10 cellular contexts compared by ENCODE assay signal in genomic region chr1:155933591-155934096, GRCh38. TPM values are rescaled to one million over a fixed set of nuclear protein-coding genes. Genes with fewer than 3 reads are reported as not detected.
DNase-seq lines count a peak whose midpoint lies in the region; ATAC-seq and TF ChIP-seq lines count a peak whose summit lies in the region.
"Had no signal": no experiment of that assay in that cellular context is flagged by ENCODE, and none has a peak within 500 bp of the region (broad histone marks: within the 10 kb centered on the region; RNA-seq: fewer than 3 reads in every experiment).

No MANE protein-coding gene starts in this region.

- H3K27me3 Mint-ChIP-seq in HFFc6 (ENCODE audit: insufficient read depth): peaks cover 2% of the 10 kb centered on the region; the same call in 1 of the 2 replicates

- no peaks in the 10 kb centered on the region for H3K27me3 ChIP-seq in esophagus squamous epithelium
- no peaks in the 10 kb centered on the region for H3K27me3 ChIP-seq in psoas muscle (ENCODE audit: insufficient read depth in 3 of 3, low read length in 2 of 3)

- no peaks in the 10 kb centered on the region for H3K9me3 Mint-ChIP-seq in HFFc6

- H3K4me3 ChIP-seq in NB4 (ENCODE audit: low read depth, low read length): peak overlapping the region; percentile 99
- H3K4me3 ChIP-seq in esophagus squamous epithelium: peak overlapping the region; percentile 48 to 98 (median 82)
- H3K4me3 ChIP-seq in psoas muscle: peak overlapping the region; percentile 83

- H3K36me3 ChIP-seq in esophagus squamous epithelium (peaks cover 0 to 48% (median 21%) of the 10 kb centered on the region in 3 donors), psoas muscle (ENCODE audit: insufficient read depth in 1 of 2, low read depth in 1 of 2) (peaks cover 8 to 51% of the 10 kb centered on the region in 2 donors)

- no peak overlapping the region for H3K27ac Mint-ChIP-seq in HFFc6

- WGBS in esophagus squamous epithelium, 2 donors: 1 to 2% methylated on average over 10 of the region's 10 CpGs
- WGBS in psoas muscle, 3 donors: 2 to 4% (median 2%) methylated on average over 9 to 10 of the region's 10 CpGs

- TF ChIP-seq CTCF in NB4 (IDR thresholded peaks at IDR 0.05; ENCODE audit: low read depth, low read length) (no peak), esophagus squamous epithelium (IDR thresholded peaks at IDR 0.05) (no peak), psoas muscle (IDR thresholded peaks at IDR 0.05) (no peak), HFFc6 (IDR thresholded peaks at IDR 0.05) (no peak)

- intact Hi-C loops in esophagus squamous epithelium (cut with DNase I) (loop anchor here (10.0 kb wide), 1 partner anchor 121 kb away; the partner anchor contains the start of genes LAMTOR2 and UBQLN4), psoas muscle (cut with DNase I) (no loop called here)

- peaks cover 51% of the 10 kb centered on the region for H3K4me1 Mint-ChIP-seq in HFFc6 (ENCODE audit: low read depth)

- no peak overlapping the region for H3K4me3 Mint-ChIP-seq in HFFc6

- peak in 2 of 4 donors; percentile 13 to 19 for ATAC-seq in psoas muscle
- ATAC-seq in activated CD4-positive, CD25-positive, alpha-beta regulatory T cell treated with anti-CD3 and anti-CD28 coated beads, Interleukin-2, amount 50 U/mL, for 24 hours: no peak
- no peak for ATAC-seq in HG03045 (IDR thresholded peaks at IDR 0.05; ENCODE audit: unreplicated experiment)

- H3K9me3 ChIP-seq in esophagus squamous epithelium (no peaks in the 10 kb centered on the region), psoas muscle (no peaks in the 10 kb centered on the region)

- DNase-seq in ELF-1 (ENCODE audit: low read depth, low spot score) (peak; percentile 30), NB4 (ENCODE audit: low read depth) (peak; percentile 39), esophagus squamous epithelium (lab: John Stamatoyannopoulos, UW) (no peak), psoas muscle (no peak), HFFc6 (no peak)
- no peak for DNase-seq in effector CD4-positive, alpha-beta T cell

- H3K27ac ChIP-seq in esophagus squamous epithelium (peak overlapping the region; percentile 93 to 98 (median 94)), psoas muscle (peak overlapping the region; percentile 97)

- TF ChIP-seq POLR2A in NB4 (IDR thresholded peaks at IDR 0.05; ENCODE audit: extremely low read depth, insufficient read length) (no peak), esophagus squamous epithelium (IDR thresholded peaks at IDR 0.05) (no peak)

- H3K36me3 Mint-ChIP-seq in HFFc6 (ENCODE audit: low read depth): peaks cover 30% of the 10 kb centered on the region

- peaks cover 22 to 66% (median 45%) of the 10 kb centered on the region in 3 donors for H3K4me1 ChIP-seq in esophagus squamous epithelium
- peaks cover 36% of the 10 kb centered on the region for H3K4me1 ChIP-seq in psoas muscle

RNA-seq across cellular contexts. Expression of gene KHDC4, which starts 0.6 kb away (rescaled TPM):
- total RNA-seq in esophagus squamous epithelium (10 to 100 TPM; 12.4 to 48.1 (median 33.9) TPM), psoas muscle (10 to 100 TPM; 16.4 to 26.1 (median 23.1) TPM)
- 10 to 100 TPM; 11.0 to 33.1 (median 11.2) TPM for polyA plus RNA-seq in psoas muscle
- total RNA-seq in HFFc6 (2021; fragmentation: NEBNext Ultra II Directional; extraction: Animal tissue kit (Norgen Biotek cat#: 25700)): 10 to 100 TPM; 22.6 to 26.1 (median 23.5) TPM

RNA-seq across cellular contexts. Expression of gene RXFP4, which starts 7.8 kb away (rescaled TPM):
- total RNA-seq in esophagus squamous epithelium (not detected), psoas muscle (not detected)
- not detected for polyA plus RNA-seq in psoas muscle
- not detected for total RNA-seq in HFFc6 (2021; fragmentation: NEBNext Ultra II Directional; extraction: Animal tissue kit (Norgen Biotek cat#: 25700))
- total RNA-seq: glomerular endothelial cell, subcutaneous adipose tissue had no signal

RNA-seq across cellular contexts. Expression of gene RIT1, which starts 22.5 kb away (rescaled TPM):
- total RNA-seq in esophagus squamous epithelium (10 to 100 TPM; 35.3 to 55.4 (median 42.6) TPM), psoas muscle (10 to 100 TPM; 11.1 to 16.9 (median 12.8) TPM)
- 10 to 100 TPM in 2 of 3 donors, 1 to 10 TPM in 1; 5.1 to 11.0 (median 10.4) TPM for polyA plus RNA-seq in psoas muscle
- 10 to 100 TPM; 26.1 to 35.4 (median 32.1) TPM for total RNA-seq in HFFc6 (2021; fragmentation: NEBNext Ultra II Directional; extraction: Animal tissue kit (Norgen Biotek cat#: 25700))

RNA-seq across cellular contexts. Expression of gene ARHGEF2, which starts 44.7 kb away (rescaled TPM):
- 10 to 100 TPM; 22.6 to 38.3 (median 27.5) TPM for total RNA-seq in esophagus squamous epithelium
- total RNA-seq in psoas muscle: 10 to 100 TPM; 22.8 to 54.0 (median 46.3) TPM
- 10 to 100 TPM in 2 of 3 donors, 1 to 10 TPM in 1; 7.4 to 39.1 (median 12.1) TPM for polyA plus RNA-seq in psoas muscle
- total RNA-seq in HFFc6 (2021; fragmentation: NEBNext Ultra II Directional; extraction: Animal tissue kit (Norgen Biotek cat#: 25700)): 10 to 100 TPM; 82.0 to 94.6 (median 83.9) TPM

Comparison
In these comparisons a context has a peak if more than half of its experiments do, and no peak if none do; other contexts are left out.
1. DNase-seq: peak in ELF-1 (single experiment) and NB4 (single experiment); none in esophagus squamous epithelium (single experiment), psoas muscle (0 of 2), HFFc6 (single experiment) and effector CD4-positive, alpha-beta T cell (single experiment).
2. Peak in every context shown above with its lines, with median percentiles within 50 percentile points of each other: H3K4me3 ChIP-seq.